Comparison of ENCODE assay signal across 21 cellular contexts in the genomic region with DNA sequence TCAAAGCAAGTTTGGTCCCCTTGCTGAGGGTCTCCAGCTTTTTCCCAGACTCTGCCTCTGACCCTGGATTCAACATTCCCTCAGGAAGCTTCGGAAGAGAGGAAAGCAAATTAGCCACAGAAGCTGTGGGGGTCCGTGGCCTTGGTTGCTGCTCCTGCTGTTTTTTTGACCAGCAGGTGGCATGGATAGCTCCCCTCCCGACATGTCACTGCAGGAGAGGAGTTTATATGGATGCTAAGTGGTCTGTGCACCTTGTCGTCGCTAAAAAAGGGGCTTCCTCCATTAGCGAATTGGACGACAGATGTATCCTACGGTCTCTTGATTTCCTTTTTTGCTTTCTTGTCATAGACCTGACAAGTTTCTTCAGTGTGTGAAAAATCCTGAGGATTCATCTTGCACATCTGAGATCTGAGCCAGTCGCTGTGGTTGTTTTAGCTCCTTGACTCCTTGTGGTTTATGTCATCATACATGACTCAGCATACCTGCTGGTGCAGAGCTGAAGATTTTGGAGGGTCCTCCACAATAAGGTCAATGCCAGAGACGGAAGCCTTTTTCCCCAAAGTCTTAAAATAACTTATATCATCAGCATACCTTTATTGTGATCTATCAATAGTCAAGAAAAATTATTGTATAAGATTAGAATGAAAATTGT.
DNase-seq lines count a peak whose midpoint lies in the region; ATAC-seq, FAIRE-seq and TF ChIP-seq lines count a peak whose summit lies in the region.
"Had no signal": no experiment of that assay in that cellular context is flagged by ENCODE, and none has a peak within 500 bp of the region (broad histone marks: within the 10 kb centered on the region; RNA-seq: fewer than 3 reads in every experiment).

No MANE protein-coding gene starts in this region.

- H3K9me3 ChIP-seq in HEK293 (ENCODE audit: control insufficient read depth, insufficient read depth, low read depth, low read length) (no peaks in the 10 kb centered on the region), K562 (replicated peaks; ENCODE audit: control insufficient read depth, insufficient read depth, low read depth, low read length) (no peaks in the 10 kb centered on the region), spleen (no peaks in the 10 kb centered on the region)
- H3K9me3 ChIP-seq: gastrocnemius medialis, right atrium auricular region had no signal

- H3K27ac ChIP-seq in HEK293 (ENCODE audit: extremely low read depth, low read depth, low read length) (no peak overlapping the region), K562 (ENCODE audit: extremely low read depth, low read depth, low read length) (no peak overlapping the region), spleen (no peak overlapping the region)
- H3K27ac ChIP-seq: 22Rv1, gastrocnemius medialis, GM23248, right atrium auricular region had no signal

- BruUV-seq in K562 (replicated peaks; lab: Mats Ljungman, UMichigan), result no TSS peak

- H2AFZ ChIP-seq in K562 (ENCODE audit: low read depth, low read length), result peak overlapping the region; percentile 32; the same call in 1 of the 2 replicates
- H2AFZ ChIP-seq: GM23248 had no signal

- H4K20me1 ChIP-seq in K562 (replicated peaks; ENCODE audit: control insufficient read depth, insufficient read depth, low read length), result no peaks in the 10 kb centered on the region

- no peaks in the 10 kb centered on the region for H3K79me2 ChIP-seq in K562 (ENCODE audit: control insufficient read depth, insufficient read depth, low read length)

- peak; percentile 26 for DNase-seq in DMS53 (lab: John Stamatoyannopoulos, UW)
- no peak for DNase-seq in DMS53 treated with DMSO at 0.1 percent for 48 hours (lab: John Stamatoyannopoulos, UW; ENCODE audit: unreplicated experiment)
- DNase-seq in K562 (ENCODE audit: extremely low read depth in 1 of 4, low spot score in 3 of 4), result peak in 2 of 4 experiments; percentile 7 to 18
- DNase-seq in iris pigment epithelial cell (ENCODE audit: low read depth), result peak; percentile 6
- no peak for DNase-seq in GM20000 (ENCODE audit: low spot score)
- no peak for DNase-seq in spleen
- DNase-seq: activated CD4-positive, alpha-beta T cell treated with anti-CD3 and anti-CD28 coated beads for 4 hours; activated CD8-positive, alpha-beta memory T cell treated with anti-CD3 and anti-CD28 coated beads, Interleukin-2, amount 10 ng/mL, durations not matched to agents 7 days and 5 days; gastrocnemius medialis; GDM1; GM23248; kidney; NCI-H1930; stimulated activated CD4-positive, alpha-beta T cell treated with anti-CD3 and anti-CD28 coated beads, Interleukin-12 subunit alpha, Interleukin-12 subunit beta, amount 100 ng/mL, for 4 hours; stimulated activated CD8-positive, alpha-beta memory T cell treated with anti-CD3 and anti-CD28 coated beads, Interleukin-4, amount 100 ng/mL, for 48 hours; SW 1271 had no signal

- H3K4me2 ChIP-seq in K562 (ENCODE audit: insufficient read depth, low read length), result peak overlapping the region; percentile 42; the same call in 1 of the 2 replicates

- H3K4me3 ChIP-seq in HEK293 (ENCODE audit: low read depth, low read length) (no peak overlapping the region), K562 (no peak overlapping the region), spleen (no peak overlapping the region)
- H3K4me3 ChIP-seq: gastrocnemius medialis, GM12878, GM23248, right atrium auricular region had no signal

- H3K9me1 ChIP-seq in K562 (ENCODE audit: control insufficient read depth, insufficient read depth, low read length), result no peaks in the 10 kb centered on the region

- POLR2A ChIA-PET in HEK293 (lab: Yijun Ruan, JAX), result no interaction called here
- POLR2A ChIA-PET in K562 (lab: Yijun Ruan, JAX), result interaction anchor here (0.8 to 0.9 kb wide), 2 partner anchors 13 to 65 kb away, joined by 3 read pairs; no protein-coding TSS in a partner anchor

- H3K27me3 ChIP-seq in K562 (ENCODE audit: control insufficient read depth in 2 of 2, insufficient read depth in 2 of 2, low read length in 2 of 2) (peaks cover 4 to 5% of the 10 kb centered on the region in 2 experiments; a peak in 4 of 5 replicates), spleen (replicated peaks in 1 of 7) (no peaks in the 10 kb centered on the region)
- H3K27me3 ChIP-seq: gastrocnemius medialis, right atrium auricular region had no signal

- H3K36me3 ChIP-seq in HEK293 (ENCODE audit: control insufficient read depth in 2 of 2, insufficient read depth in 1 of 2, low read length in 2 of 2) (no peaks in the 10 kb centered on the region), K562 (ENCODE audit: control insufficient read depth, insufficient read depth, low read length) (no peaks in the 10 kb centered on the region), spleen (peaks cover 0 to 35% (median 0%) of the 10 kb centered on the region in 6 donors)
- H3K36me3 ChIP-seq: gastrocnemius medialis, right atrium auricular region had no signal

- H3K9ac ChIP-seq in K562 (ENCODE audit: insufficient read depth in 1 of 2, low read depth in 2 of 2, low read length in 2 of 2), result no peak overlapping the region
- H3K9ac ChIP-seq: GM23248 had no signal

- no peak for TF ChIP-seq POLR2A in K562 (conservative IDR thresholded peaks at IDR 0.05)
- no peak for TF ChIP-seq POLR2A in spleen (IDR thresholded peaks at IDR 0.05)

- 1% methylated on average over 10 of the region's 10 CpGs for WGBS in K562 (ENCODE audit: insufficient coverage, low coverage, missing lambda C conversion rate)
- 80 to 85% (median 82%) methylated on average over 10 of the region's 10 CpGs for WGBS in spleen, 5 donors

- in situ Hi-C loops in K562 (cut with MboI), result no loop called here

- CTCF ChIA-PET in HEK293 (lab: Yijun Ruan, JAX) (interaction anchor here (0.6 to 1.8 kb wide), 3 partner anchors 24 to 369 kb away, joined by 3 to 6 read pairs (median 3); no protein-coding TSS in a partner anchor), K562 (lab: Yijun Ruan, JAX; ENCODE audit: low intra/inter-chr PET ratio) (no interaction called here)

- 0 out of 2 replicates have a peak, but pooled peaks have one; percentile 9 for TF ChIP-seq EP300 in K562 (IDR thresholded peaks at IDR 0.05; ENCODE audit: low read length)

- H3K4me1 ChIP-seq in HEK293 (ENCODE audit: control insufficient read depth, insufficient read depth, low read length) (no peaks in the 10 kb centered on the region), K562 (replicated peaks in 1 of 2; ENCODE audit: control insufficient read depth in 2 of 2, insufficient read depth in 2 of 2, low read length in 2 of 2) (0 out of 5 replicates have a peak, but pooled peaks cover 0 to 3% of the 10 kb centered on the region in 2 experiments), spleen (no peaks in the 10 kb centered on the region)
- H3K4me1 ChIP-seq: right atrium auricular region had no signal

- peak; percentile 49 for FAIRE-seq in K562 (lab: Jason Lieb, UNC)
- FAIRE-seq: GM12878, kidney had no signal

- ATAC-seq in K562 (peak; percentile 83), GM21717 (IDR thresholded peaks at IDR 0.05; ENCODE audit: unreplicated experiment) (no peak)
- ATAC-seq: activated CD8-positive, alpha-beta memory T cell treated with anti-CD3 and anti-CD28 coated beads, Interleukin-2, amount 10 ng/mL, durations not matched to agents 7 days and 5 days; gastrocnemius medialis; GM12878 had no signal

- TF ChIP-seq CTCF in HEK293 (tag by site-specific recombination; IDR thresholded peaks at IDR 0.05), result no peak
- peak; percentile 23 to 29 (median 29); a peak in 3 of 6 replicates for TF ChIP-seq CTCF in K562 (IDR thresholded peaks at IDR 0.05 in 2 of 3, conservative IDR thresholded peaks at IDR 0.05 in 1 of 3; ENCODE audit: insufficient read depth in 2 of 3, low read depth in 1 of 3, low read length in 3 of 3)
- TF ChIP-seq CTCF in GM20000 (IDR thresholded peaks at IDR 0.05; ENCODE audit: extremely low read depth, missing control alignments), result no peak
- no peak for TF ChIP-seq CTCF in spleen (IDR thresholded peaks at IDR 0.05 in 8 of 11, conservative IDR thresholded peaks at IDR 0.05 in 3 of 11)

- intact Hi-C loops in K562 (cut with micrococcal nuclease) (no loop called here), spleen (cut with DNase I; ENCODE audit: low total_unique reads) (no loop called here)

- TF ChIP-seq RAD21 in K562 (CRISPR knock-in tag; conservative IDR thresholded peaks at IDR 0.05 in 1 of 2, IDR thresholded peaks at IDR 0.05 in 1 of 2), result no peak; a peak in 1 of 4 replicates

TF ChIP-seq in HEK293, 187 proteins besides CTCF, POLR2A, EP300 and RAD21:
- peak; percentile 88 for TF ChIP-seq ZIC2 (tag by site-specific recombination; IDR thresholded peaks at IDR 0.05)
- peak; percentile 40 for TF ChIP-seq GLIS1 (tag by site-specific recombination; IDR thresholded peaks at IDR 0.05)
- no peak for TF ChIP-seq ZNF473 (tag by site-specific recombination; IDR thresholded peaks at IDR 0.05)
- TF ChIP-seq TRIM28 (IDR thresholded peaks at IDR 0.05; ENCODE audit: borderline replicate concordance, low read length), result no peak
- TF ChIP-seq ZNF214 (tag by site-specific recombination; IDR thresholded peaks at IDR 0.05; ENCODE audit: borderline replicate concordance), result no peak
- no peak for TF ChIP-seq ZNF239 (tag by site-specific recombination; IDR thresholded peaks at IDR 0.05)
- no peak for TF ChIP-seq ZNF843 (tag by site-specific recombination; IDR thresholded peaks at IDR 0.05)
- TF ChIP-seq ZNF530 (tag by site-specific recombination; IDR thresholded peaks at IDR 0.05; ENCODE audit: low read depth), result no peak

TF ChIP-seq in K562, 482 proteins besides CTCF, POLR2A, EP300 and RAD21 (continues in another document):
- TF ChIP-seq DPF2 (IDR thresholded peaks at IDR 0.05) (peak; percentile 32; the same call in 1 of the 2 replicates), RAD51 (IDR thresholded peaks at IDR 0.05; ENCODE audit: borderline replicate concordance, low read depth) (no peak), MAFG (tag; conservative IDR thresholded peaks at IDR 0.05) (peak; percentile 80), NFE2 (IDR thresholded peaks at IDR 0.05; ENCODE audit: low read depth) (peak; percentile 86)
- TF ChIP-seq, protein P1, sequence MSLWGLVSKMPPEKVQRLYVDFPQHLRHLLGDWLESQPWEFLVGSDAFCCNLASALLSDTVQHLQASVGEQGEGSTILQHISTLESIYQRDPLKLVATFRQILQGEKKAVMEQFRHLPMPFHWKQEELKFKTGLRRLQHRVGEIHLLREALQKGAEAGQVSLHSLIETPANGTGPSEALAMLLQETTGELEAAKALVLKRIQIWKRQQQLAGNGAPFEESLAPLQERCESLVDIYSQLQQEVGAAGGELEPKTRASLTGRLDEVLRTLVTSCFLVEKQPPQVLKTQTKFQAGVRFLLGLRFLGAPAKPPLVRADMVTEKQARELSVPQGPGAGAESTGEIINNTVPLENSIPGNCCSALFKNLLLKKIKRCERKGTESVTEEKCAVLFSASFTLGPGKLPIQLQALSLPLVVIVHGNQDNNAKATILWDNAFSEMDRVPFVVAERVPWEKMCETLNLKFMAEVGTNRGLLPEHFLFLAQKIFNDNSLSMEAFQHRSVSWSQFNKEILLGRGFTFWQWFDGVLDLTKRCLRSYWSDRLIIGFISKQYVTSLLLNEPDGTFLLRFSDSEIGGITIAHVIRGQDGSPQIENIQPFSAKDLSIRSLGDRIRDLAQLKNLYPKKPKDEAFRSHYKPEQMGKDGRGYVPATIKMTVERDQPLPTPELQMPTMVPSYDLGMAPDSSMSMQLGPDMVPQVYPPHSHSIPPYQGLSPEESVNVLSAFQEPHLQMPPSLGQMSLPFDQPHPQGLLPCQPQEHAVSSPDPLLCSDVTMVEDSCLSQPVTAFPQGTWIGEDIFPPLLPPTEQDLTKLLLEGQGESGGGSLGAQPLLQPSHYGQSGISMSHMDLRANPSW (CRISPR knock-in tag; IDR thresholded peaks at IDR 0.05), result no peak

Comparison
In these comparisons a context has a peak if more than half of its experiments do, and no peak if none do; other contexts are left out.
1. DNase-seq: peak in DMS53 (single experiment) and iris pigment epithelial cell (single experiment); none in DMS53 treated with DMSO at 0.1 percent for 48 hours (single experiment), GM20000 (single experiment) and spleen (single experiment).
2. CTCF ChIP-seq: peak in K562 (3 of 3); none in HEK293 (single experiment), GM20000 (single experiment) and spleen (0 of 11).